ENCODE assay signal across 1 cellular context in genomic region chr20:5119143-5119434, GRCh38.
TF ChIP-seq lines count a peak whose summit lies in the region.

No MANE protein-coding gene starts in this region.

TF ChIP-seq in GM12878, 131 proteins besides CTCF, POLR2A, EP300 and RAD21 (continued from another document and continues in another):
- TF ChIP-seq RUNX3 (IDR thresholded peaks at IDR 0.05; ENCODE audit: low read length) (peak; percentile 13; the same call in 1 of the 2 replicates), BHLHE40 (IDR thresholded peaks at IDR 0.05; ENCODE audit: borderline replicate concordance in 1 of 2, low read depth in 2 of 2, low read length in 1 of 2) (no peak), ELK1 (IDR thresholded peaks at IDR 0.05; ENCODE audit: low read depth, low read length) (no peak), ZNF217 (IDR thresholded peaks at IDR 0.05) (no peak), NR2C1 (IDR thresholded peaks at IDR 0.05) (no peak), ASH2L (IDR thresholded peaks at IDR 0.05; ENCODE audit: borderline replicate concordance, low read depth) (no peak), ZNF622 (IDR thresholded peaks at IDR 0.05) (no peak), IRF3 (IDR thresholded peaks at IDR 0.05) (no peak), CREM (IDR thresholded peaks at IDR 0.05; ENCODE audit: low read depth) (no peak), RELA (IDR thresholded peaks at IDR 0.05; ENCODE audit: borderline replicate concordance, partially characterized antibody) (peak; percentile 45), BCLAF1 (IDR thresholded peaks at IDR 0.05) (no peak), IKZF1 (conservative IDR thresholded peaks at IDR 0.05) (0 out of 2 replicates have a peak, but pooled peaks have one; percentile 11), USF1 (IDR thresholded peaks at IDR 0.05; ENCODE audit: borderline replicate concordance, extremely low read length, insufficient read depth, low read depth, low read length) (no peak), IKZF2 (IDR thresholded peaks at IDR 0.05) (no peak), E2F8 (IDR thresholded peaks at IDR 0.05; ENCODE audit: low read depth, partially characterized antibody) (peak; percentile 99), NR2F1 (conservative IDR thresholded peaks at IDR 0.05) (no peak), CUX1 (IDR thresholded peaks at IDR 0.05; ENCODE audit: insufficient replicate concordance, low read depth, low read length) (no peak), SREBF1 (IDR thresholded peaks at IDR 0.05; ENCODE audit: low read length) (no peak), FOXM1 (IDR thresholded peaks at IDR 0.05; ENCODE audit: low read depth, low read length) (no peak; the same call in 1 of the 2 replicates), PML (IDR thresholded peaks at IDR 0.05; ENCODE audit: low read length) (no peak), IRF4 (IDR thresholded peaks at IDR 0.05; ENCODE audit: low read depth, low read length) (no peak), HCFC1 (IDR thresholded peaks at IDR 0.05; ENCODE audit: low read length) (no peak), POLR2AphosphoS5 (IDR thresholded peaks at IDR 0.05; ENCODE audit: low read length) (no peak), MXI1 (IDR thresholded peaks at IDR 0.05; ENCODE audit: low read depth, low read length) (peak; percentile 90), TCF7 (IDR thresholded peaks at IDR 0.05; ENCODE audit: borderline replicate concordance) (no peak), RBBP5 (conservative IDR thresholded peaks at IDR 0.05) (no peak), ZBTB40 (IDR thresholded peaks at IDR 0.05; ENCODE audit: borderline replicate concordance) (no peak), SPI1 (IDR thresholded peaks at IDR 0.05; ENCODE audit: borderline replicate concordance, insufficient read depth, low read depth, low read length) (no peak), SKIL (IDR thresholded peaks at IDR 0.05; ENCODE audit: low read depth, poor library complexity, severe bottlenecking) (no peak), ZBED1 (IDR thresholded peaks at IDR 0.05; ENCODE audit: borderline replicate concordance) (no peak), NRF1 (conservative IDR thresholded peaks at IDR 0.05; ENCODE audit: low read depth, low read length) (no peak), PKNOX1 (IDR thresholded peaks at IDR 0.05) (no peak), CHD4 (IDR thresholded peaks at IDR 0.05) (no peak), ATF2 (IDR thresholded peaks at IDR 0.05; ENCODE audit: low read length) (no peak), NFXL1 (IDR thresholded peaks at IDR 0.05; ENCODE audit: borderline replicate concordance) (no peak), FOS (IDR thresholded peaks at IDR 0.05; ENCODE audit: borderline replicate concordance, extremely low read depth, insufficient read length) (no peak)
